In genomic region chr11:68646832-68647231, GRCh38 we compare ENCODE assay signal across 12 cellular contexts. TPM values are rescaled to one million over a fixed set of nuclear protein-coding genes. Genes with fewer than 3 reads are reported as not detected.
"Had no signal": no experiment of that assay in that cellular context is flagged by ENCODE, and none has a peak within 500 bp of the region (broad histone marks: within the 10 kb centered on the region; RNA-seq: fewer than 3 reads in every experiment).

No MANE protein-coding gene starts in this region.

- H3K4me2 ChIP-seq: KMS-11 had no signal

- ATAC-seq: HepG2, K562 had no signal

- DNase-seq: IMR-90, Kasumi-1, KBM-7, KG1 had no signal

- H3K4me3 ChIP-seq: K562 had no signal

- H3K4me1 Mint-ChIP-seq: IgD-negative memory B cell had no signal

- FAIRE-seq: HepG2, HTR-8/SVneo, K562 had no signal

- H3K9ac ChIP-seq: KMS-11 had no signal

- H3K27ac Mint-ChIP-seq: IgD-negative memory B cell had no signal

- H3K36me3 Mint-ChIP-seq: IgD-negative memory B cell had no signal

- H3K27ac ChIP-seq: HL-60, KMS-11 had no signal

RNA-seq across cellular contexts. Expression of gene GAL, which starts 37.5 kb away (rescaled TPM):
- total RNA-seq: HepG2, HT-29, HT1080, IMR-90 had no signal
- polyA plus RNA-seq: HepG2, IgD-negative memory B cell had no signal
